In the genomic region with DNA sequence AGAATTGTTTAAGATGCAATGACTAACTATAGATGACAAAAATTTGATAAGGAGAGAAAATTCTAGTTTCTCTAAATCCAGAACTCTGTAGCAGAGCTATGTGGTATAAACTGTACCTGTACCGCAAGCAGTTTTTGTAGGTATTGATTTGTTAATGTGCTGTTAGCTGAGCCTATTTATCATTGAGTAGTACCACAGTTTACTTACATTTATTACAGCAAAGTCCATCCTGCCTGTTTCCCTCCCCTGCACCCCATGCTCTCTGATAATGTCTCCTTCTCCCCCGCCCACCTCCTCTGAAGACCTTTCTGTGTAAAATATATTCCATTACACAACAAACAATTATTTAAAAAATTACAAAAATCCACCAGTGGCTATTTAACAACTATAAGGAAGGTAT, we compare ENCODE assay signal across 11 cellular contexts.
"Had no signal": no experiment of that assay in that cellular context is flagged by ENCODE, and none has a peak within 500 bp of the region (broad histone marks: within the 10 kb centered on the region; RNA-seq: fewer than 3 reads in every experiment).

No MANE protein-coding gene starts in this region.

- DNase-seq: GM23248, GOT3, H7, H9, HCEC 1CT, HFFc6 had no signal

- ATAC-seq: GM23338, HCT116 had no signal

- H3K9ac ChIP-seq: GM23248 had no signal

- H3K4me1 ChIP-seq: HAP-1 had no signal

- H3K9me3 ChIP-seq: HAP-1 had no signal

- H3K4me2 ChIP-seq: GM23338 had no signal

- H2AFZ ChIP-seq: GM23248, GM23338 had no signal

- H3K4me3 ChIP-seq: GM23248, GM23338, HAP-1 had no signal

- H3K27ac ChIP-seq: GM23248 had no signal

- FAIRE-seq: H1, H54 had no signal

- H3K27ac Mint-ChIP-seq: GM23338, H9, HFFc6 had no signal

- H3K36me3 ChIP-seq: HAP-1 had no signal

- H3K4me3 Mint-ChIP-seq: GM23338, H9, HFFc6 had no signal
